In genomic region chr2:20488782-20489181, GRCh38 we compare ENCODE assay signal across 22 cellular contexts. TPM values are rescaled to one million over a fixed set of nuclear protein-coding genes. Genes with fewer than 3 reads are reported as not detected.
A peak's percentile ranks its signal among the peaks of the same experiment; 100 is the strongest.
DNase-seq lines count a peak whose midpoint lies in the region; ATAC-seq, FAIRE-seq and TF ChIP-seq lines count a peak whose summit lies in the region.
"Had no signal": no experiment of that assay in that cellular context is flagged by ENCODE, and none has a peak within 500 bp of the region (broad histone marks: within the 10 kb centered on the region; RNA-seq: fewer than 3 reads in every experiment).

No MANE protein-coding gene starts in this region.

- H3K27ac ChIP-seq in astrocyte (ENCODE audit: low read depth, low read length) (peak overlapping the region; percentile 67), tibial artery (peak overlapping the region in 1 of 2 donors; percentile 9)
- H3K27ac ChIP-seq: colonic mucosa, PC-9, testis had no signal

- peak overlapping the region; percentile 46 for H3K4me2 ChIP-seq in astrocyte (ENCODE audit: low read length)

- H3K27me3 Mint-ChIP-seq in astrocyte (ENCODE audit: low read depth, unreplicated experiment) (peaks cover 6% of the 10 kb centered on the region), nephron (ENCODE audit: low read depth) (peaks cover 33% of the 10 kb centered on the region)
- peaks cover 9% of the 10 kb centered on the region for H3K27me3 Mint-ChIP-seq in stimulated activated naive CD8-positive, alpha-beta T cell treated with anti-CD3 and anti-CD28 coated beads, Interleukin-15, amount 100 ng/mL, for 72 hours
- H3K27me3 Mint-ChIP-seq: natural killer cell treated with Interleukin-12 subunit alpha and Interleukin-12 subunit beta and Interleukin-15 and Interleukin-18, amount 100 ng/mL, for 72 hours had no signal

- H3K36me3 ChIP-seq in astrocyte (ENCODE audit: insufficient read depth, low read length), result no peaks in the 10 kb centered on the region
- H3K36me3 ChIP-seq in tibial artery, result no peaks in the 10 kb centered on the region
- H3K36me3 ChIP-seq: colonic mucosa had no signal

- intact Hi-C loops in tibial artery (cut with DNase I; ENCODE audit: low total_unique reads), result no loop called here

- TF ChIP-seq CTCF in astrocyte (IDR thresholded peaks at IDR 0.05; ENCODE audit: insufficient read depth, low read depth, low read length), result no peak
- TF ChIP-seq CTCF in nephron (IDR thresholded peaks at IDR 0.05; ENCODE audit: unreplicated experiment in 3 of 3), result no peak
- TF ChIP-seq CTCF in tibial artery (IDR thresholded peaks at IDR 0.05), result no peak

- H3K9me3 ChIP-seq in astrocyte (ENCODE audit: insufficient read depth, low read depth, low read length), result no peaks in the 10 kb centered on the region
- H3K9me3 ChIP-seq in tibial artery, result no peaks in the 10 kb centered on the region
- H3K9me3 ChIP-seq: colonic mucosa, testis had no signal

- H3K4me1 ChIP-seq in astrocyte (ENCODE audit: insufficient read depth, low read length) (peaks cover 47% of the 10 kb centered on the region), tibial artery (peaks cover 0 to 22% (median 6%) of the 10 kb centered on the region in 4 donors)
- H3K4me1 ChIP-seq: colonic mucosa had no signal

- H3K27me3 ChIP-seq in astrocyte (ENCODE audit: insufficient read depth, low read length), result no peaks in the 10 kb centered on the region
- H3K27me3 ChIP-seq in tibial artery, result no peaks in the 10 kb centered on the region
- H3K27me3 ChIP-seq: colonic mucosa, testis had no signal

- H3K4me3 ChIP-seq in astrocyte (ENCODE audit: insufficient read depth, low read depth, low read length) (no peak overlapping the region), tibial artery (no peak overlapping the region)
- H3K4me3 ChIP-seq: colonic mucosa, PC-9, testis had no signal

- H3K9ac ChIP-seq in astrocyte (ENCODE audit: low read length), result peak overlapping the region; percentile 47

- H3K27ac Mint-ChIP-seq in astrocyte (ENCODE audit: unreplicated experiment) (peak overlapping the region; percentile 88), nephron (peak overlapping the region; percentile 21 to 50 (median 33))
- H3K27ac Mint-ChIP-seq in stimulated activated naive CD8-positive, alpha-beta T cell treated with anti-CD3 and anti-CD28 coated beads, Interleukin-15, amount 100 ng/mL, for 72 hours, result no peak overlapping the region
- H3K27ac Mint-ChIP-seq: activated B cell treated with CpG ODN at 0.5 μM for 24 hours; activated naive CD4-positive, alpha-beta T cell treated with anti-CD3 and anti-CD28 coated beads, Interleukin-2, amount 50 U/mL, for 72 hours; natural killer cell treated with Interleukin-12 subunit alpha and Interleukin-12 subunit beta and Interleukin-15 and Interleukin-18, amount 100 ng/mL, for 72 hours; T-helper 2 cell treated with Interferon-gamma antibody and Interleukin-4, amounts not matched to agents 5 μg/mL and 100 μg/mL, for 36 hours had no signal

- no peak for FAIRE-seq in astrocyte (lab: Jason Lieb, UNC)
- FAIRE-seq: H54, kidney had no signal

- no peak overlapping the region for H3K4me3 Mint-ChIP-seq in astrocyte (ENCODE audit: unreplicated experiment)
- H3K4me3 Mint-ChIP-seq in nephron, result no peak overlapping the region
- no peak overlapping the region for H3K4me3 Mint-ChIP-seq in stimulated activated naive CD8-positive, alpha-beta T cell treated with anti-CD3 and anti-CD28 coated beads, Interleukin-15, amount 100 ng/mL, for 72 hours
- H3K4me3 Mint-ChIP-seq: activated B cell treated with CpG ODN at 0.5 μM for 24 hours; natural killer cell treated with Interleukin-12 subunit alpha and Interleukin-12 subunit beta and Interleukin-15 and Interleukin-18, amount 100 ng/mL, for 72 hours; T-helper 2 cell treated with Interferon-gamma antibody and Interleukin-4, amounts not matched to agents 5 μg/mL and 100 μg/mL, for 36 hours had no signal

- H3K9me3 Mint-ChIP-seq in astrocyte (ENCODE audit: unreplicated experiment), result no peaks in the 10 kb centered on the region
- H3K9me3 Mint-ChIP-seq in nephron, result no peaks in the 10 kb centered on the region
- no peaks in the 10 kb centered on the region for H3K9me3 Mint-ChIP-seq in stimulated activated naive CD8-positive, alpha-beta T cell treated with anti-CD3 and anti-CD28 coated beads, Interleukin-15, amount 100 ng/mL, for 72 hours
- H3K9me3 Mint-ChIP-seq: activated B cell treated with CpG ODN at 0.5 μM for 24 hours; activated naive CD4-positive, alpha-beta T cell treated with anti-CD3 and anti-CD28 coated beads, Interleukin-2, amount 50 U/mL, for 72 hours; natural killer cell treated with Interleukin-12 subunit alpha and Interleukin-12 subunit beta and Interleukin-15 and Interleukin-18, amount 100 ng/mL, for 72 hours; T-helper 2 cell treated with Interferon-gamma antibody and Interleukin-4, amounts not matched to agents 5 μg/mL and 100 μg/mL, for 36 hours had no signal

- H3K4me1 Mint-ChIP-seq in astrocyte (ENCODE audit: low read depth, unreplicated experiment) (peaks cover 45% of the 10 kb centered on the region), nephron (peaks cover 42% of the 10 kb centered on the region)
- no peaks in the 10 kb centered on the region for H3K4me1 Mint-ChIP-seq in stimulated activated naive CD8-positive, alpha-beta T cell treated with anti-CD3 and anti-CD28 coated beads, Interleukin-15, amount 100 ng/mL, for 72 hours
- H3K4me1 Mint-ChIP-seq: activated B cell treated with CpG ODN at 0.5 μM for 24 hours had no signal

- no peaks in the 10 kb centered on the region for H3K79me2 ChIP-seq in astrocyte (ENCODE audit: insufficient read depth, low read length)

- no peaks in the 10 kb centered on the region for H4K20me1 ChIP-seq in astrocyte (ENCODE audit: insufficient read depth, low read length)

- peak overlapping the region; percentile 74 for H2AFZ ChIP-seq in astrocyte (ENCODE audit: low read depth, low read length)
- H2AFZ ChIP-seq: PC-9 had no signal

- ATAC-seq in HG02610 (IDR thresholded peaks at IDR 0.05; ENCODE audit: unreplicated experiment), result peak; percentile 65
- no peak for ATAC-seq in stimulated activated naive CD8-positive, alpha-beta T cell treated with anti-CD3 and anti-CD28 coated beads, Interleukin-15, amount 100 ng/mL, for 72 hours
- ATAC-seq in GM18502 (IDR thresholded peaks at IDR 0.05; ENCODE audit: poor library complexity, unreplicated experiment), result no peak
- ATAC-seq: activated naive CD4-positive, alpha-beta T cell treated with anti-CD3 and anti-CD28 coated beads, Interleukin-2, amount 50 U/mL, for 72 hours; natural killer cell treated with Interleukin-12 subunit alpha and Interleukin-12 subunit beta and Interleukin-15 and Interleukin-18, amount 100 ng/mL, for 72 hours had no signal

- no peaks in the 10 kb centered on the region for H3K36me3 Mint-ChIP-seq in astrocyte (ENCODE audit: low read depth, unreplicated experiment)
- H3K36me3 Mint-ChIP-seq in nephron (ENCODE audit: low read depth), result no peaks in the 10 kb centered on the region
- H3K36me3 Mint-ChIP-seq: activated naive CD4-positive, alpha-beta T cell treated with anti-CD3 and anti-CD28 coated beads, Interleukin-2, amount 50 U/mL, for 72 hours; natural killer cell treated with Interleukin-12 subunit alpha and Interleukin-12 subunit beta and Interleukin-15 and Interleukin-18, amount 100 ng/mL, for 72 hours had no signal

- DNase-seq in astrocyte (ENCODE audit: low read depth) (no peak), tibial artery (peak; percentile 16 to 28), NCI-H2029 (lab: John Stamatoyannopoulos, UW) (no peak), T1000 (lab: John Stamatoyannopoulos, UW) (no peak)
- no peak for DNase-seq in stimulated activated naive CD8-positive, alpha-beta T cell treated with anti-CD3 and anti-CD28 coated beads, Interleukin-15, amount 100 ng/mL, for 72 hours
- DNase-seq: activated B cell treated with CpG ODN at 0.5 μM for 24 hours; activated T-cell treated with anti-CD3 and anti-CD28 coated beads, Interleukin-2, amount 50 U/mL, for 48 hours; colonic mucosa; DND-41; kidney; mammary epithelial cell; NCI-H1694 treated with DMSO at 0.1 percent for 48 hours; NCI-H226; PC-9; testis had no signal

RNA-seq across cellular contexts. Expression of gene RHOB, which starts 41.9 kb away (rescaled TPM):
- 161 and 173 TPM in 2 replicates for total RNA-seq in astrocyte

Comparison
In these comparisons a context has a peak if more than half of its experiments do, and no peak if none do; other contexts are left out.
1. DNase-seq: peak in tibial artery (2 of 2); none in astrocyte (single experiment), NCI-H2029 (single experiment), T1000 (single experiment) and stimulated activated naive CD8-positive, alpha-beta T cell treated with anti-CD3 and anti-CD28 coated beads, Interleukin-15, amount 100 ng/mL, for 72 hours (0 of 2).
2. H3K27ac Mint-ChIP-seq: peak in astrocyte (single experiment) and nephron (3 of 3); none in stimulated activated naive CD8-positive, alpha-beta T cell treated with anti-CD3 and anti-CD28 coated beads, Interleukin-15, amount 100 ng/mL, for 72 hours (0 of 2).